ENCODE assay signal across 29 cellular contexts in the genomic region with DNA sequence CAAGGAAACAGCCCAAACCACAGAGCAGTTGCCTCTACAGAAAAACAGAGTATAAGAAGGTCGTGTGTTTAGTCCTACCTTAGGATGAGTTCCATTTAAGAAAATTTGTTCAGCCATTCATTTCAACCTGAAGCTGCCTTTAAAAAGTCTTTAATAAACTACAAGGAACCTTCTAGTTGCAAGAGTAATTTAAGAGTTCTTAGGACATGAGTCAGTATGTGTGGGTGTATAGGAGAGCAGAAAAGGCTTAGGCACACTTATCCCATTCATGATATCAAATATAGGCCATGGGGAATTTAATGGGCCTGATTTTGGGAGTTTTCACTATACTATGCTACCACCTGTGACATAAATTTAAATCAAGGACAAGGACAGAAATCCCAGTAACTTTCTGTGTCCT.
DNase-seq lines count a peak whose midpoint lies in the region; ATAC-seq and TF ChIP-seq lines count a peak whose summit lies in the region.
"Had no signal": no experiment of that assay in that cellular context is flagged by ENCODE, and none has a peak within 500 bp of the region (broad histone marks: within the 10 kb centered on the region; RNA-seq: fewer than 3 reads in every experiment).

No MANE protein-coding gene starts in this region.

- H3K4me3 Mint-ChIP-seq in stimulated activated effector memory CD8-positive, alpha-beta T cell treated with anti-CD3 and anti-CD28 coated beads, Interleukin-12 subunit alpha, Interleukin-12 subunit beta, amount 100 ng/mL, for 72 hours: no peak overlapping the region
- H3K4me3 Mint-ChIP-seq: activated CD4-positive, alpha-beta T cell treated with anti-CD3 and anti-CD28 coated beads, Interleukin-2, amount 10 ng/mL, durations not matched to agents 7 days and 5 days; H9; naive B cell had no signal

- H3K9me3 Mint-ChIP-seq in stimulated activated effector memory CD8-positive, alpha-beta T cell treated with anti-CD3 and anti-CD28 coated beads, Interleukin-12 subunit alpha, Interleukin-12 subunit beta, amount 100 ng/mL, for 72 hours: no peaks in the 10 kb centered on the region
- H3K9me3 Mint-ChIP-seq: activated CD4-positive, alpha-beta T cell treated with anti-CD3 and anti-CD28 coated beads, Interleukin-2, amount 10 ng/mL, durations not matched to agents 7 days and 5 days; H9; naive B cell had no signal

- H3K4me3 ChIP-seq in fibroblast of mammary gland (ENCODE audit: control insufficient read depth, low read depth, low read length): no peak overlapping the region
- H3K4me3 ChIP-seq: BLaER1, coronary artery, gastroesophageal sphincter, hepatocyte, transverse colon had no signal

- no peaks in the 10 kb centered on the region for H3K36me3 Mint-ChIP-seq in stimulated activated effector memory CD8-positive, alpha-beta T cell treated with anti-CD3 and anti-CD28 coated beads, Interleukin-12 subunit alpha, Interleukin-12 subunit beta, amount 100 ng/mL, for 72 hours
- H3K36me3 Mint-ChIP-seq: naive B cell had no signal

- ATAC-seq in stimulated activated effector memory CD8-positive, alpha-beta T cell treated with anti-CD3 and anti-CD28 coated beads, Interleukin-12 subunit alpha, Interleukin-12 subunit beta, amount 100 ng/mL, for 72 hours: no peak
- no peak for ATAC-seq in Right ventricle myocardium inferior
- ATAC-seq in GM19467 (IDR thresholded peaks at IDR 0.05; ENCODE audit: unreplicated experiment): no peak
- ATAC-seq in HG03045 (IDR thresholded peaks at IDR 0.05; ENCODE audit: unreplicated experiment): no peak
- ATAC-seq: gastroesophageal sphincter, Panc1 had no signal

- peak; percentile 27 for DNase-seq in EL
- peak; percentile 18 for DNase-seq in RKO (ENCODE audit: low spot score)
- peak; percentile 52 for DNase-seq in fibroblast of mammary gland (ENCODE audit: low read depth)
- DNase-seq in renal cortical epithelial cell (ENCODE audit: low read depth): peak; percentile 84
- no peak for DNase-seq in stimulated activated effector memory CD8-positive, alpha-beta T cell treated with anti-CD3 and anti-CD28 coated beads, Interleukin-12 subunit alpha, Interleukin-12 subunit beta, amount 100 ng/mL, for 72 hours (ENCODE audit: low spot score in 2 of 2)
- no peak for DNase-seq in Right ventricle myocardium inferior (ENCODE audit: missing footprints)
- DNase-seq: ACHN; activated CD4-positive, alpha-beta T cell treated with anti-CD3 and anti-CD28 coated beads, Interleukin-2, amount 10 ng/mL, durations not matched to agents 7 days and 5 days; activated naive CD4-positive, alpha-beta T cell; activated T-cell treated with anti-CD3 and anti-CD28 coated beads, Interleukin-2, amount 50 U/mL, for 48 hours; amygdala; effector memory CD4-positive, alpha-beta T cell; H9; Kasumi-1; naive B cell; NCI-H187; NCI-H524 treated with DMSO at 0.1 percent for 48 hours; SIG-M5; SW 1271; T-helper 9 cell; transverse colon; WERI-Rb-1 had no signal

- H3K4me1 Mint-ChIP-seq in stimulated activated effector memory CD8-positive, alpha-beta T cell treated with anti-CD3 and anti-CD28 coated beads, Interleukin-12 subunit alpha, Interleukin-12 subunit beta, amount 100 ng/mL, for 72 hours: no peaks in the 10 kb centered on the region
- H3K4me1 Mint-ChIP-seq: activated CD4-positive, alpha-beta T cell treated with anti-CD3 and anti-CD28 coated beads, Interleukin-2, amount 10 ng/mL, durations not matched to agents 7 days and 5 days; naive B cell had no signal

- TF ChIP-seq CTCF in fibroblast of mammary gland (conservative IDR thresholded peaks at IDR 0.05; ENCODE audit: control insufficient read depth, insufficient read depth, low read depth, low read length): no peak

- intact Hi-C loops in Right ventricle myocardium inferior (cut with DNase I): no loop called here

- no peak overlapping the region for H3K27ac Mint-ChIP-seq in stimulated activated effector memory CD8-positive, alpha-beta T cell treated with anti-CD3 and anti-CD28 coated beads, Interleukin-12 subunit alpha, Interleukin-12 subunit beta, amount 100 ng/mL, for 72 hours
- H3K27ac Mint-ChIP-seq: activated CD4-positive, alpha-beta T cell treated with anti-CD3 and anti-CD28 coated beads, Interleukin-2, amount 10 ng/mL, durations not matched to agents 7 days and 5 days; H9; naive B cell had no signal

Comparison
In these comparisons a context has a peak if more than half of its experiments do, and no peak if none do; other contexts are left out.
1. DNase-seq: peak in EL (single experiment), RKO (single experiment), fibroblast of mammary gland (single experiment) and renal cortical epithelial cell (single experiment); none in stimulated activated effector memory CD8-positive, alpha-beta T cell treated with anti-CD3 and anti-CD28 coated beads, Interleukin-12 subunit alpha, Interleukin-12 subunit beta, amount 100 ng/mL, for 72 hours (0 of 2) and Right ventricle myocardium inferior (single experiment).